In genomic region chr7:20545016-20545415, GRCh38 we compare ENCODE assay signal across 1 cellular context.
TF ChIP-seq lines count a peak whose summit lies in the region.

No MANE protein-coding gene starts in this region.

TF ChIP-seq in GM23338, 12 proteins besides CTCF, POLR2A, EP300 and RAD21 (continued from another document):
- TF ChIP-seq ZNF462 (CRISPR knock-in tag; IDR thresholded peaks at IDR 0.05) (no peak), EZH2phosphoT487 (IDR thresholded peaks at IDR 0.05; ENCODE audit: unreplicated experiment) (no peak), EZH2 (IDR thresholded peaks at IDR 0.05; ENCODE audit: low read depth, unreplicated experiment) (no peak), JUNB (IDR thresholded peaks at IDR 0.05; ENCODE audit: unreplicated experiment) (no peak)
